ENCODE assay signal across 21 cellular contexts in genomic region chr4:119939066-119939995, GRCh38.
DNase-seq lines count a peak whose midpoint lies in the region; ATAC-seq and TF ChIP-seq lines count a peak whose summit lies in the region.
"Had no signal": no experiment of that assay in that cellular context is flagged by ENCODE, and none has a peak within 500 bp of the region (broad histone marks: within the 10 kb centered on the region; RNA-seq: fewer than 3 reads in every experiment).

No MANE protein-coding gene starts in this region.

- no peak for TF ChIP-seq RAD21 in neural cell (conservative IDR thresholded peaks at IDR 0.05)

- H3K36me3 ChIP-seq in neural cell (ENCODE audit: insufficient read depth, low read length) = no peaks in the 10 kb centered on the region
- H3K36me3 ChIP-seq: gastrocnemius medialis, ovary, sigmoid colon had no signal

- no peaks in the 10 kb centered on the region for H3K9me2 ChIP-seq in neural cell (ENCODE audit: insufficient read depth, low read length)

- no peaks in the 10 kb centered on the region for H3K79me2 ChIP-seq in neural cell (replicated peaks; ENCODE audit: insufficient read depth, low read length)

- no peaks in the 10 kb centered on the region for H4K20me1 ChIP-seq in neural cell (ENCODE audit: insufficient read depth)

- intact Hi-C loops in Right ventricle myocardium inferior (cut with DNase I) (no loop called here), cardiac septum (cut with DNase I) (loop anchor here (10.0 kb wide), 1 partner anchor 295 kb away; no protein-coding TSS in a partner anchor)

- peak overlapping the region; percentile 16 for H3K4me3 ChIP-seq in neural cell (ENCODE audit: low read length)
- H3K4me3 ChIP-seq: GM23338, ovary, sigmoid colon had no signal

- peak overlapping the region; percentile 65 for H3K27ac ChIP-seq in neural cell (ENCODE audit: low read length)
- H3K27ac ChIP-seq: 22Rv1, ovary, sigmoid colon had no signal

- no peaks in the 10 kb centered on the region for H3K9me3 ChIP-seq in neural cell (ENCODE audit: low read length)
- H3K9me3 ChIP-seq: gastrocnemius medialis, ovary, sigmoid colon had no signal

- TF ChIP-seq CTCF in neural cell (IDR thresholded peaks at IDR 0.05; ENCODE audit: poor library complexity, severe bottlenecking) = no peak

- DNase-seq in Right ventricle myocardium inferior (ENCODE audit: missing footprints) (no peak), cardiac septum (ENCODE audit: low spot score) (no peak), foreskin melanocyte (peak; percentile 25), NCI-H774 (lab: John Stamatoyannopoulos, UW) (no peak), SHP77 (lab: John Stamatoyannopoulos, UW) (no peak)
- DNase-seq: activated CD4-positive, CD25-positive, alpha-beta regulatory T cell treated with anti-CD3 and anti-CD28 coated beads, Interleukin-2, amount 50 U/mL, for 72 hours; activated CD8-positive, alpha-beta memory T cell treated with anti-CD3 and anti-CD28 coated beads for 24 hours; activated T-cell treated with anti-CD3 and anti-CD28 coated beads, Interleukin-2, amount 50 U/mL, for 24 hours; gastrocnemius medialis; NCI-H1092 treated with DMSO at 0.1 percent for 48 hours; NCI-H2029; NCI-H82; ovary; sigmoid colon; SW 1271 had no signal

- no peaks in the 10 kb centered on the region for H3K27me3 ChIP-seq in neural cell (ENCODE audit: insufficient read depth, low read depth, low read length)
- H3K27me3 ChIP-seq: gastrocnemius medialis, ovary, sigmoid colon had no signal

- peak; percentile 82 for ATAC-seq in Right ventricle myocardium inferior
- ATAC-seq in GM21528 (IDR thresholded peaks at IDR 0.05; ENCODE audit: low FRiP score, unreplicated experiment) = no peak
- no peak for ATAC-seq in HG03520 (IDR thresholded peaks at IDR 0.05; ENCODE audit: unreplicated experiment)
- ATAC-seq: gastrocnemius medialis; GM23338; stimulated activated effector memory CD8-positive, alpha-beta T cell treated with anti-CD3 and anti-CD28 coated beads, Interleukin-12 subunit alpha, Interleukin-12 subunit beta, amount 100 ng/mL, for 72 hours had no signal

- H3K9ac ChIP-seq in neural cell (ENCODE audit: low read length) = no peak overlapping the region

- no peak overlapping the region for H3K4me2 ChIP-seq in neural cell (ENCODE audit: low read length)
- H3K4me2 ChIP-seq: GM23338 had no signal

- peaks cover 4% of the 10 kb centered on the region for H3F3A ChIP-seq in neural cell (ENCODE audit: insufficient read depth, low read length, poor library complexity, severe bottlenecking)

- TF ChIP-seq EP300 in neural cell (conservative IDR thresholded peaks at IDR 0.05; ENCODE audit: poor library complexity, severe bottlenecking) = no peak

- H2AFZ ChIP-seq in neural cell (ENCODE audit: low read depth, low read length) = no peak overlapping the region
- H2AFZ ChIP-seq: GM23338 had no signal

TF ChIP-seq in neural cell, 6 proteins besides CTCF, POLR2A, EP300 and RAD21:
- TF ChIP-seq TAF1 (IDR thresholded peaks at IDR 0.05; ENCODE audit: low read depth) (no peak), POLR2AphosphoS5 (IDR thresholded peaks at IDR 0.05) (no peak), REST (IDR thresholded peaks at IDR 0.05; ENCODE audit: borderline replicate concordance) (no peak), SMC3 (conservative IDR thresholded peaks at IDR 0.05; ENCODE audit: poor library complexity) (no peak), MXI1 (conservative IDR thresholded peaks at IDR 0.05; ENCODE audit: poor library complexity, severe bottlenecking) (no peak), EZH2 (IDR thresholded peaks at IDR 0.05; ENCODE audit: borderline replicate concordance, insufficient read depth, low read length, poor library complexity, severe bottlenecking) (no peak)
TF ChIP-seq in neural cell: peak in this region for 0.
